In the genomic region with DNA sequence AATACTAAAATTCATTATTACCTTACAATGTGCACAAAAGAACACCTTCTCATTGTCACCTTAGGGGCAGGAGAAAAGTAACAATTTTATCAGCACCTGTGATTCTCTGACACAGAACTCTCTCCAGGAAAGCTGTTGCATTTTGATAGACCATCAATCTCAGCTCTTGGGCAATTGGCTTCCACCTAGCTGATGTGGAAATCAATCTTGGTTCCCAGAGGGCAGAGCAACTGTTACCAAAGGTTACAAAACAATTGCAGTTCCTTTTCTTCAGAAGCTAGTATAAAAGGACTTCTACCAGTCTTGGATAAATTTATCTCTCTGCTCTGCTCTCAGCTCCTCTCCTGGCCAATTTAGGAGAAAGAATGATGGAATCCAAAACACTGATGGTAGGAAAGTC, we compare ENCODE assay signal across 16 cellular contexts.
"Had no signal": no experiment of that assay in that cellular context is flagged by ENCODE, and none has a peak within 500 bp of the region (broad histone marks: within the 10 kb centered on the region; RNA-seq: fewer than 3 reads in every experiment).

No MANE protein-coding gene starts in this region.

- H3K9me3 ChIP-seq: heart left ventricle, left lung, tibial artery had no signal

- H3K27me3 Mint-ChIP-seq: activated naive CD8-positive, alpha-beta T cell had no signal

- H3K4me1 Mint-ChIP-seq: nephron progenitor cell had no signal

- H3K36me3 ChIP-seq: cardiac muscle cell, heart left ventricle, left lung, tibial artery had no signal

- H3K27ac ChIP-seq: cardiac muscle cell, heart left ventricle, left lung, tibial artery had no signal

- H3K27ac Mint-ChIP-seq: activated naive CD8-positive, alpha-beta T cell; activated T-helper 1 cell treated with anti-CD3 and anti-CD28 coated beads, Interleukin-12 subunit alpha, Interleukin-12 subunit beta, Interleukin-2, Interleukin-4 antibody, amounts not matched to agents 30 ng/mL and 10 ng/mL and 1 ng/mL, durations not matched to agents 14 hours and 24 hours and 36 hours; nephron progenitor cell had no signal

- DNase-seq: activated CD4-positive, alpha-beta T cell treated with anti-CD3 and anti-CD28 coated beads, Interleukin-2, amount 50 U/mL, for 4 hours; activated gamma-delta T cell treated with Interleukin-2 at 50 U/mL for 16 hours; activated T-cell treated with anti-CD3 and anti-CD28 coated beads for 4 hours; amygdala; dermis blood vessel endothelial cell; effector memory CD4-positive, alpha-beta T cell; heart left ventricle; left lung; nephron progenitor cell; occipital lobe; stimulated activated CD4-positive, alpha-beta T cell treated with anti-CD3 and anti-CD28 coated beads, Interleukin-2, amount 100 ng/mL, for 24 hours; stimulated activated naive CD4-positive, alpha-beta T cell treated with Interleukin-2 at 50 U/mL for 16 hours had no signal

- H3K4me3 ChIP-seq: cardiac muscle cell, heart left ventricle, left lung, tibial artery had no signal

- H3K9me3 Mint-ChIP-seq: activated T-helper 1 cell treated with anti-CD3 and anti-CD28 coated beads, Interleukin-12 subunit alpha, Interleukin-12 subunit beta, Interleukin-2, Interleukin-4 antibody, amounts not matched to agents 30 ng/mL and 10 ng/mL and 1 ng/mL, durations not matched to agents 14 hours and 24 hours and 36 hours; nephron progenitor cell had no signal

- H3K4me1 ChIP-seq: left lung had no signal

- H3K4me3 Mint-ChIP-seq: activated naive CD8-positive, alpha-beta T cell; activated T-helper 1 cell treated with anti-CD3 and anti-CD28 coated beads, Interleukin-12 subunit alpha, Interleukin-12 subunit beta, Interleukin-2, Interleukin-4 antibody, amounts not matched to agents 30 ng/mL and 10 ng/mL and 1 ng/mL, durations not matched to agents 14 hours and 24 hours and 36 hours; nephron progenitor cell had no signal

- H3K36me3 Mint-ChIP-seq: activated naive CD8-positive, alpha-beta T cell had no signal

- H3K27me3 ChIP-seq: cardiac muscle cell, heart left ventricle, left lung, tibial artery had no signal

- ATAC-seq: heart left ventricle, left lung had no signal
